9 cellular contexts compared by ENCODE assay signal in genomic region chr3:40623567-40623966, GRCh38.
DNase-seq lines count a peak whose midpoint lies in the region; ATAC-seq and TF ChIP-seq lines count a peak whose summit lies in the region.
"Had no signal": no experiment of that assay in that cellular context is flagged by ENCODE, and none has a peak within 500 bp of the region (broad histone marks: within the 10 kb centered on the region; RNA-seq: fewer than 3 reads in every experiment).

No MANE protein-coding gene starts in this region.

- H3K36me3 Mint-ChIP-seq in T-cell (no peaks in the 10 kb centered on the region), memory B cell (peaks cover 19% of the 10 kb centered on the region), HFFc6 (ENCODE audit: low read depth) (peaks cover under 1% of the 10 kb centered on the region; the same call in 1 of the 2 replicates)

- TF ChIP-seq CTCF in heart left ventricle (IDR thresholded peaks at IDR 0.05) (no peak), right atrium auricular region (IDR thresholded peaks at IDR 0.05) (no peak), HFFc6 (IDR thresholded peaks at IDR 0.05) (no peak)

- ATAC-seq in heart left ventricle (peak; percentile 36 to 93 (median 72)), HG03196 (IDR thresholded peaks at IDR 0.05; ENCODE audit: unreplicated experiment) (peak; percentile 92), T-cell (replicated peaks in 1 of 4) (peak in 1 of 4 experiments; percentile 62), memory B cell (ENCODE audit: low read depth) (peak; percentile 93), HG02678 (IDR thresholded peaks at IDR 0.05; ENCODE audit: unreplicated experiment) (no peak)

- H3K27ac ChIP-seq in heart left ventricle = no peak overlapping the region
- H3K27ac ChIP-seq in right atrium auricular region = no peak overlapping the region
- H3K27ac ChIP-seq: pancreas had no signal

- H3K9me3 ChIP-seq in heart left ventricle (peaks cover 0 to 34% (median 11%) of the 10 kb centered on the region in 12 donors), right atrium auricular region (peaks cover 0 to 15% of the 10 kb centered on the region in 2 donors)
- H3K9me3 ChIP-seq: pancreas had no signal

- intact Hi-C loops in heart left ventricle (cut with DNase I) = no loop called here

- peaks cover 7 to 23% of the 10 kb centered on the region in 2 donors for H3K27me3 Mint-ChIP-seq in T-cell
- H3K27me3 Mint-ChIP-seq in memory B cell = no peaks in the 10 kb centered on the region
- no peaks in the 10 kb centered on the region for H3K27me3 Mint-ChIP-seq in HFFc6 (ENCODE audit: insufficient read depth)

- H3K4me3 ChIP-seq in heart left ventricle (no peak overlapping the region), right atrium auricular region (no peak overlapping the region)
- H3K4me3 ChIP-seq: pancreas had no signal

- 10 to 16% (median 14%) methylated on average over 1 of the region's 1 CpG for WGBS in heart left ventricle, 4 donors

- DNase-seq in heart left ventricle (peak in 3 of 5 donors; percentile 19 to 48 (median 44)), right atrium auricular region (ENCODE audit: low spot score) (no peak), T-cell (peak in 22 of 34 experiments; percentile 1 to 54 (median 14)), memory B cell (ENCODE audit: low spot score in 2 of 2) (peak; percentile 68 to 89), HFFc6 (no peak), SW 1271 (lab: John Stamatoyannopoulos, UW) (no peak)
- DNase-seq: pancreas had no signal

- H3K4me1 Mint-ChIP-seq in T-cell (peaks cover 0 to 4% (median 2%) of the 10 kb centered on the region in 3 donors), memory B cell (peaks cover 31% of the 10 kb centered on the region), HFFc6 (ENCODE audit: low read depth) (no peaks in the 10 kb centered on the region)

- H3K4me3 Mint-ChIP-seq in T-cell = no peak overlapping the region
- H3K4me3 Mint-ChIP-seq in memory B cell = no peak overlapping the region
- no peak overlapping the region for H3K4me3 Mint-ChIP-seq in HFFc6

- H3K27ac Mint-ChIP-seq in T-cell (no peak overlapping the region), memory B cell (no peak overlapping the region), HFFc6 (no peak overlapping the region)

- TF ChIP-seq POLR2A in heart left ventricle (IDR thresholded peaks at IDR 0.05) = no peak

- peaks cover 1 to 3% (median 2%) of the 10 kb centered on the region in 3 donors for H3K9me3 Mint-ChIP-seq in T-cell
- peaks cover 11% of the 10 kb centered on the region for H3K9me3 Mint-ChIP-seq in memory B cell
- peaks cover 23% of the 10 kb centered on the region for H3K9me3 Mint-ChIP-seq in HFFc6

- POLR2A ChIA-PET in T-cell (lab: Charles Lee) = no interaction called here

- H3K36me3 ChIP-seq in heart left ventricle (no peaks in the 10 kb centered on the region), right atrium auricular region (no peaks in the 10 kb centered on the region)
- H3K36me3 ChIP-seq: pancreas had no signal

- peaks cover 0 to 6% (median 0%) of the 10 kb centered on the region in 12 donors for H3K4me1 ChIP-seq in heart left ventricle
- H3K4me1 ChIP-seq in right atrium auricular region = no peaks in the 10 kb centered on the region
- H3K4me1 ChIP-seq: pancreas had no signal

- H3K27me3 ChIP-seq in heart left ventricle = no peaks in the 10 kb centered on the region
- H3K27me3 ChIP-seq in right atrium auricular region = no peaks in the 10 kb centered on the region
- H3K27me3 ChIP-seq: pancreas had no signal

- CTCF ChIA-PET in T-cell (lab: Charles Lee) = no interaction called here

Comparison
In these comparisons a context has a peak if more than half of its experiments do, and no peak if none do; other contexts are left out.
1. DNase-seq: peak in heart left ventricle (3 of 5), T-cell (22 of 34) and memory B cell (2 of 2); none in right atrium auricular region (single experiment), HFFc6 (single experiment) and SW 1271 (0 of 2).